In the genomic region with DNA sequence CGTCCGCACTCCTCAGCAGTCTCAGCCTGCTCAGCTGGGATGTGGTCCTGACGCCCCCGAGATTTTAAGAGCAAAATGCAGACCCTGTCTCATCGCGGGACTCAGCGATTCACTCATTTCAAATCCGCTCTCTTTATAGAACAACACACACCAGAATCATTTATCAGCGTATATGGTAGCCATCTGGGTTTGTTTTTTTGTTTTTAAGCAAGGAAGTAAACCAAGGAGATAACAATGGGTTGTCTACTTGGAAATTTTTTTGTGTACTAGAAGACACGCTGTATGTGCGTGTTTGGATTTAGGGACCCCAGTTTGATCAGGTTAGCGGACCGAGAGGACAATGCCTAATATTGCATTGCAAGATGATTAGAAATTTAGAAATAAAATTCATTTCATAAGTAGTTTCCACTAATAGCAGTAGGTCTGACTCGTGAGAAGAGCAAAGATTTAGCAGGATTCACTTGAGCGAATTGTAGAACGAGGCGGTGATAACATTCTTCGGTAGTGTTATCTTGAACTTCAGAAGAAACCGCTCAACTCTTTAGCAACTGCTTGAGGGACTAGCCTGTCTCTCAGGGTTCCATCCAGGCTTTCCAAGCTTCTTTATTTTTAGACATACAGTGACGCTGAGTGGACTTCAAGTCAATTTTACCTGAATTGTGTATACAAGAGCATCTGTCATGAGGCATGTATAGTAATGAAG, we compare ENCODE assay signal across 8 cellular contexts. TPM values are rescaled to one million over a fixed set of nuclear protein-coding genes. Genes with fewer than 3 reads are reported as not detected.
A peak's percentile ranks its signal among the peaks of the same experiment; 100 is the strongest.
DNase-seq lines count a peak whose midpoint lies in the region; ATAC-seq lines count a peak whose summit lies in the region.

No MANE protein-coding gene starts in this region.

- H3K4me3 Mint-ChIP-seq in activated T-helper 17 cell treated with anti-CD3 and anti-CD28 coated beads, Interleukin-2, amount 50 U/mL, for 72 hours = peak overlapping the region; percentile 94

- DNase-seq in NCI-H2029 treated with DMSO at 0.1 percent for 48 hours (lab: John Stamatoyannopoulos, UW) (peak; percentile 6), NCI-H2029 (lab: John Stamatoyannopoulos, UW) (no peak), KG1 (lab: John Stamatoyannopoulos, UW) (peak; percentile 18), GM19238 (ENCODE audit: insufficient read length, low spot score) (no peak)

- H3K9me3 ChIP-seq in skeletal muscle tissue (ENCODE audit: control insufficient read depth in 3 of 3, low read length in 3 of 3) = no peaks in the 10 kb centered on the region

- peak overlapping the region; percentile 99 for H3K27ac Mint-ChIP-seq in activated T-helper 17 cell treated with anti-CD3 and anti-CD28 coated beads, Interleukin-2, amount 50 U/mL, for 72 hours

- H3K4me3 ChIP-seq in iPS-11a (ENCODE audit: low read depth, low read length) = peak overlapping the region; percentile 98
- H3K4me3 ChIP-seq in skeletal muscle tissue (ENCODE audit: low read length in 3 of 3) = peak overlapping the region; percentile 88 to 99 (median 94)

- peak; percentile 12 for ATAC-seq in GM21529 (IDR thresholded peaks at IDR 0.05; ENCODE audit: unreplicated experiment)
- ATAC-seq in activated T-helper 17 cell treated with anti-CD3 and anti-CD28 coated beads, Interleukin-2, amount 50 U/mL, for 72 hours (replicated peaks) = peak; percentile 5

- H3K4me1 Mint-ChIP-seq in activated T-helper 17 cell treated with anti-CD3 and anti-CD28 coated beads, Interleukin-2, amount 50 U/mL, for 72 hours = peaks cover 18% of the 10 kb centered on the region

- H3K36me3 ChIP-seq in skeletal muscle tissue (ENCODE audit: control insufficient read depth in 3 of 3, insufficient read depth in 3 of 3, low read length in 3 of 3) = no peaks in the 10 kb centered on the region

- H3K27me3 Mint-ChIP-seq in activated T-helper 17 cell treated with anti-CD3 and anti-CD28 coated beads, Interleukin-2, amount 50 U/mL, for 72 hours = no peaks in the 10 kb centered on the region

- H3K9me3 Mint-ChIP-seq in activated T-helper 17 cell treated with anti-CD3 and anti-CD28 coated beads, Interleukin-2, amount 50 U/mL, for 72 hours = no peaks in the 10 kb centered on the region

- peaks cover 21 to 37% (median 34%) of the 10 kb centered on the region in 3 donors for H3K4me1 ChIP-seq in skeletal muscle tissue (ENCODE audit: control insufficient read depth in 3 of 3, insufficient read depth in 3 of 3, low read length in 3 of 3)

- H3K9ac ChIP-seq in skeletal muscle tissue (ENCODE audit: low read depth in 1 of 3, low read length in 3 of 3) = peak overlapping the region; percentile 87 to 96 (median 88)

- peak overlapping the region; percentile 100 for H3K27ac ChIP-seq in skeletal muscle tissue (ENCODE audit: low read depth, low read length)

- H3K36me3 Mint-ChIP-seq in activated T-helper 17 cell treated with anti-CD3 and anti-CD28 coated beads, Interleukin-2, amount 50 U/mL, for 72 hours (ENCODE audit: low read depth) = peaks cover 50% of the 10 kb centered on the region

- no peaks in the 10 kb centered on the region for H3K27me3 ChIP-seq in skeletal muscle tissue (ENCODE audit: control insufficient read depth in 3 of 3, insufficient read depth in 3 of 3, low read length in 3 of 3)

RNA-seq across cellular contexts. Expression of gene GABPA, which starts 1.3 kb away (rescaled TPM):
- total RNA-seq in activated T-helper 17 cell treated with anti-CD3 and anti-CD28 coated beads, Interleukin-2, amount 50 U/mL, for 72 hours = 10 to 100 TPM; 17.3 to 24.9 TPM
- total RNA-seq in skeletal muscle tissue = 26.1 TPM

RNA-seq across cellular contexts. Expression of gene ATP5PF, which starts 1.3 kb away (rescaled TPM):
- total RNA-seq in activated T-helper 17 cell treated with anti-CD3 and anti-CD28 coated beads, Interleukin-2, amount 50 U/mL, for 72 hours = 100 to 1,000 TPM in 1 of 2 donors, 10 to 100 TPM in 1; 89.7 to 151 TPM
- 90.3 TPM for total RNA-seq in skeletal muscle tissue

Comparison
In these comparisons a context has a peak if more than half of its experiments do, and no peak if none do; other contexts are left out.
1. DNase-seq: peak in NCI-H2029 treated with DMSO at 0.1 percent for 48 hours (single experiment) and KG1 (single experiment); none in NCI-H2029 (single experiment) and GM19238 (single experiment).